Comparison of ENCODE assay signal across 18 cellular contexts in the genomic region with DNA sequence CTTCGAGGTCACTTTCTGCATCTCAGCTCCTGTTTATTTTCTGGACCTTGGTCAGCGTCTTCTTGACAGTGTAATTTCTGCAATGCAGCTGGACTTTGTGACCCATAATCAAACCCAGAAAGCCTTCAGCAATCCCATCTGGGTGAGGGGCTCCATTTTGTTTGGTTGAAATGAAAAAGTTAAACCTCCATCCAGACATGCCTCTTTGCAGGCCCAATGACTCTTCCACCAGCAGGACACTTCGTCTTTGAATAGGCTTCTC. TPM values are rescaled to one million over a fixed set of nuclear protein-coding genes. Genes with fewer than 3 reads are reported as not detected.
DNase-seq lines count a peak whose midpoint lies in the region; ATAC-seq, FAIRE-seq and TF ChIP-seq lines count a peak whose summit lies in the region.
"Had no signal": no experiment of that assay in that cellular context is flagged by ENCODE, and none has a peak within 500 bp of the region (broad histone marks: within the 10 kb centered on the region; RNA-seq: fewer than 3 reads in every experiment).

No MANE protein-coding gene starts in this region.

- H3K9me3 ChIP-seq in HepG2 (ENCODE audit: low read length) = peaks cover 15% of the 10 kb centered on the region
- no peaks in the 10 kb centered on the region for H3K9me3 ChIP-seq in right lobe of liver
- no peaks in the 10 kb centered on the region for H3K9me3 ChIP-seq in lower lobe of right lung
- no peaks in the 10 kb centered on the region for H3K9me3 ChIP-seq in upper lobe of left lung
- H3K9me3 ChIP-seq: SJCRH30 had no signal

- H3K9ac ChIP-seq in HepG2 (ENCODE audit: insufficient read depth, low read depth, low read length) = no peak overlapping the region

- H3K4me2 ChIP-seq in HepG2 (ENCODE audit: low read depth, low read length) = 0 out of 2 replicates have a peak overlapping the region, but pooled peaks have one; percentile 0

- TF ChIP-seq POLR2A in HepG2 (IDR thresholded peaks at IDR 0.05; ENCODE audit: insufficient read depth in 1 of 2, low read depth in 2 of 2, low read length in 2 of 2) (no peak), right lobe of liver (IDR thresholded peaks at IDR 0.05) (no peak), upper lobe of left lung (IDR thresholded peaks at IDR 0.05) (no peak)

- peak overlapping the region; percentile 49 for H3K4me3 Mint-ChIP-seq in activated T-helper 17 cell treated with anti-CD3 and anti-CD28 coated beads, Interleukin-2, amount 50 U/mL, for 72 hours

- 59% methylated on average over 3 of the region's 3 CpGs for WGBS in HepG2 (ENCODE audit: low lambda C conversion rate)
- WGBS in right lobe of liver (ENCODE audit: insufficient coverage, low coverage, low lambda C conversion rate, missing lambda C conversion rate) = 69% methylated on average over 3 of the region's 3 CpGs
- WGBS in upper lobe of left lung, 2 donors = 64 to 72% methylated on average over 3 of the region's 3 CpGs

- no peak for ATAC-seq in HepG2
- no peak for ATAC-seq in right lobe of liver
- ATAC-seq in activated T-helper 17 cell treated with anti-CD3 and anti-CD28 coated beads, Interleukin-2, amount 50 U/mL, for 72 hours (replicated peaks) = no peak
- no peak for ATAC-seq in lower lobe of right lung
- ATAC-seq in upper lobe of left lung (ENCODE audit: low FRiP score in 2 of 2) = no peak
- no peak for ATAC-seq in HG03280 (IDR thresholded peaks at IDR 0.05; ENCODE audit: unreplicated experiment)
- ATAC-seq in GM21786 (IDR thresholded peaks at IDR 0.05; ENCODE audit: unreplicated experiment) = no peak
- ATAC-seq: K562 had no signal

- in situ Hi-C loops in HepG2 (cut with HindIII; ENCODE audit: extremely low pct_ligation_motif_present, low pct_unique_long_range_greater_than_20kb) = no loop called here

- no peaks in the 10 kb centered on the region for H3K27me3 Mint-ChIP-seq in activated T-helper 17 cell treated with anti-CD3 and anti-CD28 coated beads, Interleukin-2, amount 50 U/mL, for 72 hours

- no peak for TF ChIP-seq EP300 in HepG2 (IDR thresholded peaks at IDR 0.05; ENCODE audit: low read depth in 2 of 2, low read length in 2 of 2)
- no peak for TF ChIP-seq EP300 in HepG2 (CRISPR knock-in tag; IDR thresholded peaks at IDR 0.05; ENCODE audit: borderline replicate concordance)
- TF ChIP-seq EP300 in upper lobe of left lung (IDR thresholded peaks at IDR 0.05) = no peak

- peaks cover 14% of the 10 kb centered on the region for H3K9me3 Mint-ChIP-seq in activated T-helper 17 cell treated with anti-CD3 and anti-CD28 coated beads, Interleukin-2, amount 50 U/mL, for 72 hours

- peaks cover 11% of the 10 kb centered on the region for H3K4me1 Mint-ChIP-seq in activated T-helper 17 cell treated with anti-CD3 and anti-CD28 coated beads, Interleukin-2, amount 50 U/mL, for 72 hours

- no peaks in the 10 kb centered on the region for H3K36me3 ChIP-seq in HepG2 (replicated peaks in 1 of 2; ENCODE audit: control insufficient read depth in 1 of 2, insufficient read depth in 2 of 2, low read length in 2 of 2)
- H3K36me3 ChIP-seq in right lobe of liver = no peaks in the 10 kb centered on the region
- no peaks in the 10 kb centered on the region for H3K36me3 ChIP-seq in lower lobe of right lung
- H3K36me3 ChIP-seq in upper lobe of left lung = peaks cover 0 to 8% (median 2%) of the 10 kb centered on the region in 4 donors
- H3K36me3 ChIP-seq: SJCRH30 had no signal

- no peaks in the 10 kb centered on the region for H3K79me2 ChIP-seq in HepG2 (ENCODE audit: insufficient read depth, low read length)

- peaks cover 61% of the 10 kb centered on the region for H3K36me3 Mint-ChIP-seq in activated T-helper 17 cell treated with anti-CD3 and anti-CD28 coated beads, Interleukin-2, amount 50 U/mL, for 72 hours (ENCODE audit: low read depth)

- DNase-seq in HepG2 (ENCODE audit: low spot score) (no peak), right lobe of liver (no peak), lower lobe of right lung (no peak), upper lobe of left lung (no peak), urothelium cell line (ENCODE audit: low spot score) (no peak)
- DNase-seq: GF-D8, NCI-H1436 treated with DMSO at 0.1 percent for 48 hours, NCI-H2029 treated with DMSO at 0.1 percent for 48 hours, NCI-H2171 treated with DMSO at 0.1 percent for 48 hours, NCI-H446 treated with DMSO at 0.1 percent for 48 hours, NCI-H774, SJCRH30 had no signal

- H3K4me3 ChIP-seq in HepG2 (replicated peaks in 1 of 3; ENCODE audit: insufficient read depth in 1 of 3, low read depth in 2 of 3, low read length in 3 of 3) (no peak overlapping the region), right lobe of liver (no peak overlapping the region), lower lobe of right lung (peak overlapping the region; percentile 17), upper lobe of left lung (peak overlapping the region in 3 of 4 donors; percentile 16 to 36 (median 21))
- H3K4me3 ChIP-seq: K562, SJCRH30 had no signal

- no peak for FAIRE-seq in HepG2 (lab: Jason Lieb, UNC)
- no peak for FAIRE-seq in urothelium cell line (lab: Jason Lieb, UNC)
- FAIRE-seq: H54, K562 had no signal

- peaks cover 30% of the 10 kb centered on the region for H3K4me1 ChIP-seq in HepG2 (ENCODE audit: insufficient read depth, low read length)
- no peaks in the 10 kb centered on the region for H3K4me1 ChIP-seq in right lobe of liver
- H3K4me1 ChIP-seq in lower lobe of right lung = no peaks in the 10 kb centered on the region
- peaks cover 0 to 23% (median 10%) of the 10 kb centered on the region in 4 donors for H3K4me1 ChIP-seq in upper lobe of left lung
- H3K4me1 ChIP-seq: SJCRH30 had no signal

- no peak overlapping the region for H2AFZ ChIP-seq in HepG2 (ENCODE audit: low read length)

- H3K27me3 ChIP-seq in HepG2 (ENCODE audit: control insufficient read depth in 1 of 2, insufficient read depth in 2 of 2, low read length in 2 of 2) = no peaks in the 10 kb centered on the region
- no peaks in the 10 kb centered on the region for H3K27me3 ChIP-seq in right lobe of liver
- no peaks in the 10 kb centered on the region for H3K27me3 ChIP-seq in lower lobe of right lung (ENCODE audit: low read depth)
- H3K27me3 ChIP-seq in upper lobe of left lung = no peaks in the 10 kb centered on the region
- H3K27me3 ChIP-seq: SJCRH30 had no signal

- BruUV-seq in HepG2 (replicated peaks; lab: Mats Ljungman, UMichigan) = no TSS peak

- H4K20me1 ChIP-seq in HepG2 (ENCODE audit: insufficient read depth, low read length) = no peaks in the 10 kb centered on the region

- peak overlapping the region; percentile 72 for H3K27ac Mint-ChIP-seq in activated T-helper 17 cell treated with anti-CD3 and anti-CD28 coated beads, Interleukin-2, amount 50 U/mL, for 72 hours

- CTCF ChIA-PET in HepG2 (lab: Yijun Ruan, JAX; ENCODE audit: low intra/inter-chr PET ratio, low total read pairs) = no interaction called here

- TF ChIP-seq CTCF in HepG2 (CRISPR knock-in tag; IDR thresholded peaks at IDR 0.05) (no peak), right lobe of liver (IDR thresholded peaks at IDR 0.05) (no peak), lower lobe of right lung (IDR thresholded peaks at IDR 0.05) (no peak), upper lobe of left lung (IDR thresholded peaks at IDR 0.05) (no peak)

- TF ChIP-seq RAD21 in HepG2 (CRISPR knock-in tag; IDR thresholded peaks at IDR 0.05) = no peak

- H3K27ac ChIP-seq in HepG2 (ENCODE audit: extremely low read length, insufficient read depth, low read length) (no peak overlapping the region), right lobe of liver (no peak overlapping the region), lower lobe of right lung (peak overlapping the region; percentile 56), upper lobe of left lung (peak overlapping the region; percentile 63 to 82 (median 66))
- H3K27ac ChIP-seq: C4-2B, SJCRH30 had no signal

- intact Hi-C loops in HepG2 (cut with micrococcal nuclease; ENCODE audit: unreplicated experiment) = no loop called here
- intact Hi-C loops in right lobe of liver (cut with DNase I) = no loop called here
- intact Hi-C loops in lower lobe of right lung (cut with DNase I) = no loop called here

- POLR2A ChIA-PET in HepG2 (lab: Yijun Ruan, JAX) = interaction anchor here (1.2 kb wide), 1 partner anchor 15 kb away, joined by 3 read pairs; no protein-coding TSS in a partner anchor

TF ChIP-seq in HepG2, 621 proteins besides CTCF, POLR2A, EP300 and RAD21 (continues in another document):
- peak; percentile 38; the same call in 1 of the 2 replicates for TF ChIP-seq HNF4A (CRISPR knock-in tag; IDR thresholded peaks at IDR 0.05)
- TF ChIP-seq STAT5B (CRISPR knock-in tag; IDR thresholded peaks at IDR 0.05) = no peak

RNA-seq across cellular contexts. Expression of a gene that starts 59.8 kb away (rescaled TPM):
- total RNA-seq in HepG2 (2016; rRNA removed; fragmentation: Illumina TruSeq; extraction: Trizol) (27.1 and 31.4 TPM in 2 replicates), right lobe of liver (10 to 100 TPM in 4 of 6 experiments, 1 to 10 TPM in 2; 5.1 to 59.8 (median 26.2) TPM), lower lobe of right lung (127 TPM), upper lobe of left lung (100 to 1,000 TPM; 122 to 334 (median 173) TPM)
- 3.1 and 3.2 TPM in 2 replicates for total RNA-seq in HepG2 (2016; cell fraction: cytosol; rRNA removed; fragmentation: Illumina TruSeq; extraction: Trizol; ENCODE audit: low read depth)
- total RNA-seq in HepG2 (2016; cell fraction: insoluble cytoplasmic fraction; rRNA removed; fragmentation: Illumina TruSeq; extraction: Trizol) = 25.2 and 29.8 TPM in 2 replicates
- total RNA-seq in HepG2 (2016; cell fraction: membrane; rRNA removed; fragmentation: Illumina TruSeq; extraction: Trizol) = 11.6 and 12.3 TPM in 2 replicates
- 24.2 and 25.4 TPM in 2 replicates for total RNA-seq in HepG2 (2016; cell fraction: nucleus; rRNA removed; fragmentation: Illumina TruSeq; extraction: Trizol)
- polyA plus RNA-seq in HepG2 (2011; rRNA removed) = 363 and 389 TPM in 2 replicates
- polyA plus RNA-seq in HepG2 (2011; cell fraction: cytosol; rRNA removed) = 249 and 284 TPM in 2 replicates
- polyA plus RNA-seq in HepG2 (2011; cell fraction: nucleus; rRNA removed) = 241 and 254 TPM in 2 replicates
- 141 and 166 TPM in 2 replicates for polyA plus RNA-seq in HepG2 (2012)
- polyA plus RNA-seq in HepG2 (2016; cell fraction: cytosol; fragmentation: Illumina TruSeq; extraction: Trizol; ENCODE audit: low read depth) = 1.5 and 2.0 TPM in 2 replicates
- polyA plus RNA-seq in HepG2 (2016; cell fraction: insoluble cytoplasmic fraction; fragmentation: Illumina TruSeq; extraction: Trizol; ENCODE audit: low read depth) = 26.5 and 29.0 TPM in 2 replicates
- polyA plus RNA-seq in HepG2 (2016; cell fraction: membrane; fragmentation: Illumina TruSeq; extraction: Trizol; ENCODE audit: low read depth) = 4.0 and 4.8 TPM in 2 replicates
- polyA plus RNA-seq in HepG2 (2016; cell fraction: nucleus; fragmentation: Illumina TruSeq; extraction: Trizol; ENCODE audit: insufficient read depth, low read depth) = 28.0 and 29.7 TPM in 2 replicates
- polyA minus RNA-seq in HepG2 (2011; rRNA and poly(A)+ RNA removed; ENCODE audit: low replicate concordance) = 3.4 and 577 TPM in 2 replicates
- polyA minus RNA-seq in HepG2 (2011; cell fraction: cytosol; rRNA and poly(A)+ RNA removed) = 263 and 295 TPM in 2 replicates
- polyA minus RNA-seq in HepG2 (2011; cell fraction: nucleus; rRNA and poly(A)+ RNA removed) = 268 and 334 TPM in 2 replicates
- total RNA-seq in activated T-helper 17 cell treated with anti-CD3 and anti-CD28 coated beads, Interleukin-2, amount 50 U/mL, for 72 hours = 10 to 100 TPM; 36.9 to 39.4 TPM

Comparison
In these comparisons a context has a peak if more than half of its experiments do, and no peak if none do; other contexts are left out.
1. H3K27ac ChIP-seq: peak in lower lobe of right lung (single experiment) and upper lobe of left lung (4 of 4); none in HepG2 (single experiment) and right lobe of liver (0 of 3).
2. H3K4me3 ChIP-seq: peak in lower lobe of right lung (single experiment) and upper lobe of left lung (3 of 4); none in HepG2 (0 of 3) and right lobe of liver (0 of 3).